Comparison of ENCODE assay signal across 30 cellular contexts in the genomic region with DNA sequence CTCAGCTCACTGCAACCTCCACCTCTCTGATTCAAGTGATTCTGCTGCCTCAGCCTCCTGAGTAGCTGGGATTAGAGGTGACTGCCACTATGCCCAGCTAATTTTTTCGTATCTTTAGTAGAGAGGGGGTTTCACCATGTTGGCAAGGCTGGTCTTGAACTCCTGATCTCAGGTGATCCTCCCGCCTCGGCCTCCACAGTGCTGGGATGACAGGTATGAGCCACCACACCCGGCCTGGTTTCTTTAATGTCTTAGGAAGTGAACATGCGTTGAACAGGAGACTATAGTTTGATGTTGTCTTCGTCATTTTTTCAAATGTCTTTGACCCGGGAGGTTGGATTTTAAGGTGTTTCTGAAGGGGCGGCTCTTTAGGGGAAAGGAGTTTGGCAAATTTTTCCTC.
"Had no signal": no experiment of that assay in that cellular context is flagged by ENCODE, and none has a peak within 500 bp of the region (broad histone marks: within the 10 kb centered on the region; RNA-seq: fewer than 3 reads in every experiment).

No MANE protein-coding gene starts in this region.

- H3K4me2 ChIP-seq: KMS-11 had no signal

- H3K27ac ChIP-seq: KMS-11, SK-N-MC had no signal

- H3K27ac Mint-ChIP-seq: activated CD4-positive, alpha-beta memory T cell treated with anti-CD3 and anti-CD28 coated beads for 36 hours; activated CD4-positive, alpha-beta T cell treated with anti-CD3 and anti-CD28 coated beads, Interleukin-2, amount 10 ng/mL, durations not matched to agents 7 days and 5 days; activated naive CD4-positive, alpha-beta T cell treated with anti-CD3 and anti-CD28 coated beads, Interleukin-2, amount 50 U/mL, for 72 hours; activated naive CD8-positive, alpha-beta T cell treated with anti-CD3 and anti-CD28 coated beads, Interleukin-2, amount 50 U/mL, for 24 hours; T-cell had no signal

- H3K9ac ChIP-seq: KMS-11 had no signal

- H3K4me3 Mint-ChIP-seq: activated CD4-positive, alpha-beta memory T cell treated with anti-CD3 and anti-CD28 coated beads for 36 hours; activated CD4-positive, alpha-beta T cell treated with anti-CD3 and anti-CD28 coated beads, Interleukin-2, amount 10 ng/mL, durations not matched to agents 7 days and 5 days; activated naive CD8-positive, alpha-beta T cell treated with anti-CD3 and anti-CD28 coated beads, Interleukin-2, amount 50 U/mL, for 24 hours; activated T-cell treated with anti-CD3 and anti-CD28 coated beads, Interleukin-2, amount 50 U/mL, for 4 hours; brain; T-cell had no signal

- DNase-seq: activated CD4-positive, alpha-beta memory T cell treated with anti-CD3 and anti-CD28 coated beads for 36 hours; activated CD4-positive, alpha-beta T cell treated with anti-CD3 and anti-CD28 coated beads, Interleukin-2, amount 10 ng/mL, durations not matched to agents 7 days and 5 days; activated CD4-positive, CD25-positive, alpha-beta regulatory T cell; activated CD8-positive, alpha-beta memory T cell treated with anti-CD3 and anti-CD28 coated beads for 24 hours; activated effector memory CD4-positive, alpha-beta T cell treated with anti-CD3 and anti-CD28 coated beads, Interleukin-2, amount 50 U/mL, for 16 hours; activated naive CD4-positive, alpha-beta T cell treated with Interleukin-2 at 50 U/mL for 16 hours; activated naive CD8-positive, alpha-beta T cell treated with anti-CD3 and anti-CD28 coated beads, Interleukin-2, amount 50 U/mL, for 24 hours; activated T-cell treated with anti-CD3 and anti-CD28 coated beads, Interleukin-2, amount 50 U/mL, for 4 hours; amniotic stem cell; NCI-H1092; NCI-H1417; NCI-H1930; NCI-H2171; NCI-H226; NCI-H510A; NCI-H69; NK-92 treated with Interleukin-12 subunit alpha and Interleukin-12 subunit beta, amount 100 ng/mL, for 24 hours; OCI-M1; RPMI8226; T-cell; T-helper 2 cell; T1000 had no signal

- H3K4me1 Mint-ChIP-seq: activated CD4-positive, alpha-beta T cell treated with anti-CD3 and anti-CD28 coated beads, Interleukin-2, amount 10 ng/mL, durations not matched to agents 7 days and 5 days; activated naive CD8-positive, alpha-beta T cell treated with anti-CD3 and anti-CD28 coated beads, Interleukin-2, amount 50 U/mL, for 24 hours; T-cell had no signal

- ATAC-seq: activated naive CD4-positive, alpha-beta T cell treated with anti-CD3 and anti-CD28 coated beads, Interleukin-2, amount 50 U/mL, for 72 hours; activated naive CD8-positive, alpha-beta T cell treated with anti-CD3 and anti-CD28 coated beads, Interleukin-2, amount 50 U/mL, for 24 hours; activated T-cell treated with anti-CD3 and anti-CD28 coated beads, Interleukin-2, amount 50 U/mL, for 4 hours; Panc1; Right ventricle myocardium inferior; T-cell had no signal

- FAIRE-seq: astrocyte, TTC549 had no signal

- H3K4me3 ChIP-seq: SK-N-MC had no signal

- H3K27me3 Mint-ChIP-seq: activated CD4-positive, alpha-beta memory T cell treated with anti-CD3 and anti-CD28 coated beads for 36 hours; activated CD4-positive, alpha-beta T cell treated with anti-CD3 and anti-CD28 coated beads, Interleukin-2, amount 10 ng/mL, durations not matched to agents 7 days and 5 days; activated naive CD8-positive, alpha-beta T cell treated with anti-CD3 and anti-CD28 coated beads, Interleukin-2, amount 50 U/mL, for 24 hours; brain; T-cell had no signal
